Comparison of ENCODE assay signal across 8 cellular contexts in the genomic region with DNA sequence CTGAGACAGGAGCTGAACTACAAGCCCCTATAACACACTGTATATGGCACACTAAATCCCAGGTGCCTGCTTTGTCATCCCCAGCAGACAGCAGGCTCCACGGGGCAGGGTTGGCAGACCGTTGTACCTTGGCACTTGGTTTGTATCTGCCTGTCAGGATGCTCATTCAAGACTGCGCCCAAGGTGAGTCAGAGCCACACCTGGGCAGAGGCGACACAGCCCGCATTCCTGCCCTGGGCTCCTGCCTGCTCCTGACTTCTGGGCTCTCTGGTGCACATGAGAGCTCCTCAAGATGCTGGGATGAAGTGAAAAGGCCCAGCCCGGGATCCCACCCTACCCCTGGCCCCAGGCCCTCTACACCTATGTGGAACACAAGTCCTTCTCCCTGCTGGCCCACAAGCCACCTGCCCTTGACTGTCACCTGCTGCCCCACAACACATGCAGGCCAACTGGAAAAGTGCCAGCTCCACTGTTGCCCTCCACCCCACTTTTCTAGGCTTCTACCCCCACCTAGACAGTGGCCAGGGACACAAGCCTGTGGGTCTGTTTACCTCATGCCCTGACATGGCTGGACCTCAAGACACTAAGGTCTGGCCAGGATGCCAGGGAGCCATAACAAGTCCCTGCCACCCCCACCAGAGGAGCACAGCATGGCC. TPM values are rescaled to one million over a fixed set of nuclear protein-coding genes. Genes with fewer than 3 reads are reported as not detected.
A peak's percentile ranks its signal among the peaks of the same experiment; 100 is the strongest.
DNase-seq lines count a peak whose midpoint lies in the region; ATAC-seq and TF ChIP-seq lines count a peak whose summit lies in the region.

No MANE protein-coding gene starts in this region.

- peak overlapping the region; percentile 95 for H3K27ac Mint-ChIP-seq in activated naive CD8-positive, alpha-beta T cell treated with anti-CD3 and anti-CD28 coated beads for 36 hours

- peaks cover 93% of the 10 kb centered on the region for H3K4me1 Mint-ChIP-seq in activated naive CD8-positive, alpha-beta T cell treated with anti-CD3 and anti-CD28 coated beads for 36 hours

- H3K4me3 ChIP-seq in lower lobe of right lung = no peak overlapping the region

- H3K36me3 Mint-ChIP-seq in activated naive CD8-positive, alpha-beta T cell treated with anti-CD3 and anti-CD28 coated beads for 36 hours = peaks cover 20% of the 10 kb centered on the region

- H3K27ac ChIP-seq in lower lobe of right lung = peak overlapping the region; percentile 84
- peak overlapping the region; percentile 2 for H3K27ac ChIP-seq in temporal lobe (ENCODE audit: low read depth, low read length)

- ATAC-seq in lower lobe of right lung = peak; percentile 55 to 56
- ATAC-seq in HG03439 (IDR thresholded peaks at IDR 0.05; ENCODE audit: unreplicated experiment) = no peak

- no peaks in the 10 kb centered on the region for H3K9me3 ChIP-seq in lower lobe of right lung

- DNase-seq in activated CD4-positive, alpha-beta T cell treated with anti-CD3 and anti-CD28 coated beads, Interleukin-2, amount 50 U/mL, for 1 hour = peak; percentile 40
- no peak for DNase-seq in activated CD4-positive, alpha-beta T cell treated with anti-CD3 and anti-CD28 coated beads for 48 hours
- DNase-seq in activated naive CD8-positive, alpha-beta T cell treated with anti-CD3 and anti-CD28 coated beads for 36 hours = no peak
- DNase-seq in lower lobe of right lung (peak; percentile 69), NCI-H524 (lab: John Stamatoyannopoulos, UW) (no peak), OCI-M1 (lab: John Stamatoyannopoulos, UW) (no peak)

- H3K27me3 Mint-ChIP-seq in activated naive CD8-positive, alpha-beta T cell treated with anti-CD3 and anti-CD28 coated beads for 36 hours = no peaks in the 10 kb centered on the region

- intact Hi-C loops in lower lobe of right lung (cut with DNase I) = no loop called here

- peak overlapping the region; percentile 79 for H3K4me3 Mint-ChIP-seq in activated naive CD8-positive, alpha-beta T cell treated with anti-CD3 and anti-CD28 coated beads for 36 hours

- no peaks in the 10 kb centered on the region for H3K27me3 ChIP-seq in lower lobe of right lung (ENCODE audit: low read depth)

- TF ChIP-seq CTCF in lower lobe of right lung (IDR thresholded peaks at IDR 0.05) = no peak

- H3K36me3 ChIP-seq in lower lobe of right lung = peaks cover under 1% of the 10 kb centered on the region

- no peaks in the 10 kb centered on the region for H3K9me3 Mint-ChIP-seq in activated naive CD8-positive, alpha-beta T cell treated with anti-CD3 and anti-CD28 coated beads for 36 hours

- peaks cover 98% of the 10 kb centered on the region for H3K4me1 ChIP-seq in lower lobe of right lung

RNA-seq across cellular contexts. Expression of a gene that starts 30.8 kb away (rescaled TPM):
- 10 to 100 TPM; 26.6 to 28.3 TPM for total RNA-seq in activated naive CD8-positive, alpha-beta T cell treated with anti-CD3 and anti-CD28 coated beads for 36 hours
- total RNA-seq in lower lobe of right lung (24.4 TPM), temporal lobe (113 TPM)

Comparison
In these comparisons a context has a peak if more than half of its experiments do, and no peak if none do; other contexts are left out.
1. DNase-seq: peak in activated CD4-positive, alpha-beta T cell treated with anti-CD3 and anti-CD28 coated beads, Interleukin-2, amount 50 U/mL, for 1 hour (single experiment) and lower lobe of right lung (single experiment); none in activated CD4-positive, alpha-beta T cell treated with anti-CD3 and anti-CD28 coated beads for 48 hours (single experiment), activated naive CD8-positive, alpha-beta T cell treated with anti-CD3 and anti-CD28 coated beads for 36 hours (single experiment), NCI-H524 (0 of 2) and OCI-M1 (single experiment).